Comparison of ENCODE assay signal across 23 cellular contexts in the genomic region with DNA sequence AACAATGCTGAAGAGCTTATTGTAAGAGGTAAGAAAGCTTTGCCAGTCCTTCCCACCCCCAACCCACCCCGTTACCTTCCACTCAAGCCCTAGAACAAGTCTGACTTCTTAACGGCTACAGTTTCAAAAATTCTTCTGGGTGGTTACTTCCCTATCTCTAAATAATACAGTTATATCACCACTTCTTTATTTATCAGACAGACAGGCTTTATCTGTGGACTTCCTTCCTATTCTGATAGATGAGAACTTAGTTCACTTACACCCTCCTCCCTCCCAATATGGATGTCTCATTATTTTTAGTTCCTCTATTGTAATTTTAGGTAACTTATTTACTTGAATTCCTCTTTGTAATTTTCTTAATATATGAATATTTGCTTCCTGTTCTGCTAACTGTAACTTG. TPM values are rescaled to one million over a fixed set of nuclear protein-coding genes. Genes with fewer than 3 reads are reported as not detected.
DNase-seq lines count a peak whose midpoint lies in the region; ATAC-seq and TF ChIP-seq lines count a peak whose summit lies in the region.
"Had no signal": no experiment of that assay in that cellular context is flagged by ENCODE, and none has a peak within 500 bp of the region (broad histone marks: within the 10 kb centered on the region; RNA-seq: fewer than 3 reads in every experiment).

No MANE protein-coding gene starts in this region.

- peaks cover 79% of the 10 kb centered on the region for H3F3A ChIP-seq in SU-DHL-6 (ENCODE audit: insufficient read depth)

- H3K9ac ChIP-seq in SU-DHL-6 (ENCODE audit: low read length), result peak overlapping the region; percentile 47
- H3K9ac ChIP-seq: neural progenitor cell had no signal

- H3K27me3 Mint-ChIP-seq in naive B cell, result no peaks in the 10 kb centered on the region
- H3K27me3 Mint-ChIP-seq in T-helper 2 cell treated with Interferon-gamma antibody and Interleukin-4, amounts not matched to agents 5 μg/mL and 100 μg/mL, for 36 hours (ENCODE audit: low read depth), result no peaks in the 10 kb centered on the region
- H3K27me3 Mint-ChIP-seq: activated CD4-positive, alpha-beta T cell treated with anti-CD3 and anti-CD28 coated beads, Interleukin-2, amount 10 ng/mL, durations not matched to agents 24 days and 14 days; CD4-positive, alpha-beta memory T cell; central memory CD8-positive, alpha-beta T cell had no signal

- no peaks in the 10 kb centered on the region; the same call in 1 of the 2 replicates for H3K36me3 ChIP-seq in SU-DHL-6 (ENCODE audit: low read length)
- H3K36me3 ChIP-seq: neural progenitor cell, vagina had no signal

- no peaks in the 10 kb centered on the region for H3K9me3 ChIP-seq in SU-DHL-6 (ENCODE audit: insufficient read depth, low read length)
- H3K9me3 ChIP-seq: vagina had no signal

- peaks cover 49 to 93% (median 77%) of the 10 kb centered on the region in 3 donors for H3K4me1 Mint-ChIP-seq in naive B cell
- peaks cover 6% of the 10 kb centered on the region for H3K4me1 Mint-ChIP-seq in T-helper 2 cell treated with Interferon-gamma antibody and Interleukin-4, amounts not matched to agents 5 μg/mL and 100 μg/mL, for 36 hours (ENCODE audit: low read depth)
- H3K4me1 Mint-ChIP-seq: central memory CD8-positive, alpha-beta T cell had no signal

- peak; percentile 73 to 77 for ATAC-seq in naive B cell (ENCODE audit: low read depth in 2 of 2)
- ATAC-seq: Panc1 had no signal

- H3K36me3 Mint-ChIP-seq in naive B cell, result no peaks in the 10 kb centered on the region
- H3K36me3 Mint-ChIP-seq in T-helper 2 cell treated with Interferon-gamma antibody and Interleukin-4, amounts not matched to agents 5 μg/mL and 100 μg/mL, for 36 hours (ENCODE audit: low read depth), result no peaks in the 10 kb centered on the region
- H3K36me3 Mint-ChIP-seq: neural progenitor cell had no signal

- peak overlapping the region; percentile 97 for H3K27ac ChIP-seq in SU-DHL-6 (ENCODE audit: low read depth, low read length)
- H3K27ac ChIP-seq: neural progenitor cell, SK-N-MC, vagina had no signal

- H2AFZ ChIP-seq in SU-DHL-6 (ENCODE audit: low read depth, low read length, severe bottlenecking), result no peak overlapping the region
- H2AFZ ChIP-seq: neural progenitor cell had no signal

- no peaks in the 10 kb centered on the region for H3K79me2 ChIP-seq in SU-DHL-6 (ENCODE audit: insufficient read depth, low read length)

- no peaks in the 10 kb centered on the region for H3K9me2 ChIP-seq in SU-DHL-6 (replicated peaks; ENCODE audit: insufficient read depth, low read length)

- H3K4me3 ChIP-seq in SU-DHL-6 (ENCODE audit: insufficient read depth, low read length, poor library complexity, severe bottlenecking), result no peak overlapping the region
- H3K4me3 ChIP-seq: neural progenitor cell, SK-N-MC, vagina had no signal

- intact Hi-C loops in posterior vena cava (cut with DNase I), result no loop called here

- no peak for TF ChIP-seq CTCF in SU-DHL-6 (IDR thresholded peaks at IDR 0.05; ENCODE audit: insufficient read depth, low read length, poor library complexity, severe bottlenecking)

- DNase-seq in CD1c-positive myeloid dendritic cell (ENCODE audit: extremely low spot score) (peak; percentile 82), NAMALWA (ENCODE audit: low spot score) (peak; percentile 43), naive B cell (peak; percentile 63), posterior vena cava (ENCODE audit: low spot score) (no peak), iPS-NIHi11 (ENCODE audit: low spot score) (no peak), NCI-H2107 (lab: John Stamatoyannopoulos, UW) (no peak)
- no peak for DNase-seq in T-helper 2 cell treated with Interferon-gamma antibody and Interleukin-4, amounts not matched to agents 5 μg/mL and 100 μg/mL, for 36 hours (ENCODE audit: low spot score)
- DNase-seq: activated CD4-positive, alpha-beta T cell treated with anti-CD3 and anti-CD28 coated beads, Interleukin-2, amount 10 ng/mL, durations not matched to agents 24 days and 14 days; CD4-positive, alpha-beta memory T cell; erythroblast; foreskin melanocyte; HCEC 1CT; midbrain; NCI-H1105; NCI-H526 treated with DMSO at 0.1 percent for 48 hours; stimulated activated CD8-positive, alpha-beta memory T cell treated with anti-CD3 and anti-CD28 coated beads, Interleukin-4, amount 100 ng/mL, for 48 hours; substantia nigra had no signal

- no peaks in the 10 kb centered on the region for H3K9me3 Mint-ChIP-seq in naive B cell
- no peaks in the 10 kb centered on the region for H3K9me3 Mint-ChIP-seq in T-helper 2 cell treated with Interferon-gamma antibody and Interleukin-4, amounts not matched to agents 5 μg/mL and 100 μg/mL, for 36 hours
- H3K9me3 Mint-ChIP-seq: activated CD4-positive, alpha-beta T cell treated with anti-CD3 and anti-CD28 coated beads, Interleukin-2, amount 10 ng/mL, durations not matched to agents 24 days and 14 days; central memory CD8-positive, alpha-beta T cell; neural progenitor cell had no signal

- H3K27ac Mint-ChIP-seq in naive B cell, result peak overlapping the region in 5 of 6 donors; percentile 86 to 97 (median 97)
- H3K27ac Mint-ChIP-seq in T-helper 2 cell treated with Interferon-gamma antibody and Interleukin-4, amounts not matched to agents 5 μg/mL and 100 μg/mL, for 36 hours, result no peak overlapping the region
- H3K27ac Mint-ChIP-seq: activated CD4-positive, alpha-beta T cell treated with anti-CD3 and anti-CD28 coated beads, Interleukin-2, amount 10 ng/mL, durations not matched to agents 24 days and 14 days; CD4-positive, alpha-beta memory T cell; neural progenitor cell had no signal

- peak overlapping the region; percentile 73 for H3K4me2 ChIP-seq in SU-DHL-6 (ENCODE audit: low read depth, low read length, poor library complexity, severe bottlenecking)
- H3K4me2 ChIP-seq: neural progenitor cell had no signal

- no peaks in the 10 kb centered on the region for H4K20me1 ChIP-seq in SU-DHL-6 (ENCODE audit: low read depth, low read length)

- H3K27me3 ChIP-seq in SU-DHL-6 (ENCODE audit: low read length), result no peaks in the 10 kb centered on the region
- H3K27me3 ChIP-seq: neural progenitor cell, vagina had no signal

- peak overlapping the region; percentile 70 to 89 (median 80) for H3K4me3 Mint-ChIP-seq in naive B cell
- no peak overlapping the region for H3K4me3 Mint-ChIP-seq in T-helper 2 cell treated with Interferon-gamma antibody and Interleukin-4, amounts not matched to agents 5 μg/mL and 100 μg/mL, for 36 hours
- H3K4me3 Mint-ChIP-seq: activated CD4-positive, alpha-beta T cell treated with anti-CD3 and anti-CD28 coated beads, Interleukin-2, amount 10 ng/mL, durations not matched to agents 24 days and 14 days; CD4-positive, alpha-beta memory T cell; central memory CD8-positive, alpha-beta T cell; neural progenitor cell had no signal

RNA-seq across cellular contexts. Expression of a gene that starts 26.7 kb away (rescaled TPM):
- polyA plus RNA-seq in naive B cell (ENCODE audit: low read depth in 6 of 6), result 100 to 1,000 TPM; 434 to 548 (median 492) TPM
- 100 to 1,000 TPM; 322 to 408 TPM for total RNA-seq in posterior vena cava

Comparison
In these comparisons a context has a peak if more than half of its experiments do, and no peak if none do; other contexts are left out.
1. DNase-seq: peak in CD1c-positive myeloid dendritic cell (single experiment), NAMALWA (single experiment) and naive B cell (single experiment); none in posterior vena cava (single experiment), iPS-NIHi11 (single experiment), NCI-H2107 (single experiment) and T-helper 2 cell treated with Interferon-gamma antibody and Interleukin-4, amounts not matched to agents 5 μg/mL and 100 μg/mL, for 36 hours (single experiment).